32 cellular contexts compared by ENCODE assay signal in genomic region chr9:70994582-70994981, GRCh38.
"Had no signal": no experiment of that assay in that cellular context is flagged by ENCODE, and none has a peak within 500 bp of the region (broad histone marks: within the 10 kb centered on the region; RNA-seq: fewer than 3 reads in every experiment).

No MANE protein-coding gene starts in this region.

- H3K4me1 Mint-ChIP-seq: activated B cell treated with CpG ODN at 0.5 μM for 24 hours; activated CD4-positive, alpha-beta memory T cell treated with anti-CD3 and anti-CD28 coated beads, Interleukin-2, amount 10 ng/mL, durations not matched to agents 7 days and 5 days; activated CD8-positive, alpha-beta memory T cell treated with anti-CD3 and anti-CD28 coated beads, Interleukin-2, amount 10 ng/mL, durations not matched to agents 7 days and 5 days; activated naive CD4-positive, alpha-beta T cell treated with anti-CD3 and anti-CD28 coated beads, Interleukin-2, amount 10 ng/mL, durations not matched to agents 7 days and 5 days; activated naive CD8-positive, alpha-beta T cell treated with anti-CD3 and anti-CD28 coated beads, Interleukin-2, amount 50 U/mL, for 24 hours; central memory CD8-positive, alpha-beta T cell had no signal

- H3K4me1 ChIP-seq: Peyer's patch had no signal

- H3K27me3 Mint-ChIP-seq: activated CD4-positive, alpha-beta memory T cell treated with anti-CD3 and anti-CD28 coated beads, Interleukin-2, amount 10 ng/mL, durations not matched to agents 7 days and 5 days; activated CD8-positive, alpha-beta memory T cell treated with anti-CD3 and anti-CD28 coated beads, Interleukin-2, amount 10 ng/mL, durations not matched to agents 7 days and 5 days; activated naive CD4-positive, alpha-beta T cell treated with anti-CD3 and anti-CD28 coated beads, Interleukin-2, amount 10 ng/mL, durations not matched to agents 7 days and 5 days; activated naive CD8-positive, alpha-beta T cell treated with anti-CD3 and anti-CD28 coated beads, Interleukin-2, amount 50 U/mL, for 24 hours; central memory CD8-positive, alpha-beta T cell had no signal

- DNase-seq: activated B cell treated with CpG ODN at 0.5 μM for 24 hours; activated CD4-positive, alpha-beta memory T cell treated with anti-CD3 and anti-CD28 coated beads, Interleukin-2, amount 10 ng/mL, durations not matched to agents 7 days and 5 days; activated CD4-positive, alpha-beta T cell treated with anti-CD3 and anti-CD28 coated beads for 1 hour; activated CD4-positive, alpha-beta T cell treated with anti-CD3 and anti-CD28 coated beads for 48 hours; activated CD8-positive, alpha-beta memory T cell treated with anti-CD3 and anti-CD28 coated beads for 24 hours; activated CD8-positive, alpha-beta memory T cell treated with anti-CD3 and anti-CD28 coated beads, Interleukin-2, amount 10 ng/mL, durations not matched to agents 7 days and 5 days; activated CD8-positive, alpha-beta memory T cell treated with anti-CD3 and anti-CD28 coated beads, Interleukin-2, amount 50 U/mL, for 48 hours; activated effector memory CD4-positive, alpha-beta T cell treated with Interleukin-2 at 50 U/mL for 16 hours; activated naive CD4-positive, alpha-beta T cell treated with anti-CD3 and anti-CD28 coated beads, Interleukin-2, amount 10 ng/mL, durations not matched to agents 7 days and 5 days; activated naive CD8-positive, alpha-beta T cell treated with anti-CD3 and anti-CD28 coated beads, Interleukin-2, amount 50 U/mL, for 24 hours; activated T-cell treated with anti-CD3 and anti-CD28 coated beads, Interleukin-2, amount 50 U/mL, for 48 hours; aorta; NCI-H1092 treated with DMSO at 0.1 percent for 48 hours; NCI-H1436 treated with DMSO at 0.1 percent for 48 hours; NCI-H1694 treated with DMSO at 0.1 percent for 48 hours; NCI-H2029; NCI-H2171 treated with DMSO at 0.1 percent for 48 hours; NCI-H345; NCI-H524 treated with DMSO at 0.1 percent for 48 hours; NK-92 treated with Interleukin-12 subunit alpha and Interleukin-12 subunit beta, amount 100 ng/mL, for 24 hours; PC-3; Peyer's patch; SW 1271; T-helper 1 cell; T-helper 2 cell; T-helper 9 cell had no signal

- H3K36me3 ChIP-seq: cardiac muscle cell, Peyer's patch had no signal

- H3K27ac ChIP-seq: cardiac muscle cell, Peyer's patch, RWPE1, VCaP had no signal

- H3K27me3 ChIP-seq: cardiac muscle cell, Peyer's patch had no signal

- ATAC-seq: activated CD8-positive, alpha-beta memory T cell treated with anti-CD3 and anti-CD28 coated beads, Interleukin-2, amount 10 ng/mL, durations not matched to agents 7 days and 5 days; activated naive CD8-positive, alpha-beta T cell treated with anti-CD3 and anti-CD28 coated beads, Interleukin-2, amount 50 U/mL, for 24 hours; PC-3; Right ventricle myocardium inferior had no signal

- H3K27ac Mint-ChIP-seq: activated B cell treated with CpG ODN at 0.5 μM for 24 hours; activated CD4-positive, alpha-beta memory T cell treated with anti-CD3 and anti-CD28 coated beads, Interleukin-2, amount 10 ng/mL, durations not matched to agents 7 days and 5 days; activated CD8-positive, alpha-beta memory T cell treated with anti-CD3 and anti-CD28 coated beads, Interleukin-2, amount 10 ng/mL, durations not matched to agents 7 days and 5 days; activated naive CD4-positive, alpha-beta T cell treated with anti-CD3 and anti-CD28 coated beads, Interleukin-2, amount 10 ng/mL, durations not matched to agents 7 days and 5 days; activated naive CD8-positive, alpha-beta T cell; activated naive CD8-positive, alpha-beta T cell treated with anti-CD3 and anti-CD28 coated beads, Interleukin-2, amount 50 U/mL, for 24 hours had no signal

- H3K36me3 Mint-ChIP-seq: activated CD8-positive, alpha-beta memory T cell treated with anti-CD3 and anti-CD28 coated beads, Interleukin-2, amount 10 ng/mL, durations not matched to agents 7 days and 5 days; activated naive CD4-positive, alpha-beta T cell treated with anti-CD3 and anti-CD28 coated beads, Interleukin-2, amount 10 ng/mL, durations not matched to agents 7 days and 5 days; activated naive CD8-positive, alpha-beta T cell had no signal

- H3K4me3 ChIP-seq: cardiac muscle cell, Peyer's patch had no signal

- H3K4me3 Mint-ChIP-seq: activated B cell treated with CpG ODN at 0.5 μM for 24 hours; activated CD4-positive, alpha-beta memory T cell treated with anti-CD3 and anti-CD28 coated beads, Interleukin-2, amount 10 ng/mL, durations not matched to agents 7 days and 5 days; activated CD8-positive, alpha-beta memory T cell treated with anti-CD3 and anti-CD28 coated beads, Interleukin-2, amount 10 ng/mL, durations not matched to agents 7 days and 5 days; activated naive CD4-positive, alpha-beta T cell treated with anti-CD3 and anti-CD28 coated beads, Interleukin-2, amount 10 ng/mL, durations not matched to agents 7 days and 5 days; activated naive CD8-positive, alpha-beta T cell; activated naive CD8-positive, alpha-beta T cell treated with anti-CD3 and anti-CD28 coated beads, Interleukin-2, amount 50 U/mL, for 24 hours; central memory CD8-positive, alpha-beta T cell had no signal

- H3K9me3 ChIP-seq: Peyer's patch had no signal

- H3K9me3 Mint-ChIP-seq: activated B cell treated with CpG ODN at 0.5 μM for 24 hours; activated CD4-positive, alpha-beta memory T cell treated with anti-CD3 and anti-CD28 coated beads, Interleukin-2, amount 10 ng/mL, durations not matched to agents 7 days and 5 days; activated naive CD4-positive, alpha-beta T cell treated with anti-CD3 and anti-CD28 coated beads, Interleukin-2, amount 10 ng/mL, durations not matched to agents 7 days and 5 days; activated naive CD8-positive, alpha-beta T cell treated with anti-CD3 and anti-CD28 coated beads, Interleukin-2, amount 50 U/mL, for 24 hours had no signal
